Comparison of ENCODE assay signal across 21 cellular contexts in the genomic region with DNA sequence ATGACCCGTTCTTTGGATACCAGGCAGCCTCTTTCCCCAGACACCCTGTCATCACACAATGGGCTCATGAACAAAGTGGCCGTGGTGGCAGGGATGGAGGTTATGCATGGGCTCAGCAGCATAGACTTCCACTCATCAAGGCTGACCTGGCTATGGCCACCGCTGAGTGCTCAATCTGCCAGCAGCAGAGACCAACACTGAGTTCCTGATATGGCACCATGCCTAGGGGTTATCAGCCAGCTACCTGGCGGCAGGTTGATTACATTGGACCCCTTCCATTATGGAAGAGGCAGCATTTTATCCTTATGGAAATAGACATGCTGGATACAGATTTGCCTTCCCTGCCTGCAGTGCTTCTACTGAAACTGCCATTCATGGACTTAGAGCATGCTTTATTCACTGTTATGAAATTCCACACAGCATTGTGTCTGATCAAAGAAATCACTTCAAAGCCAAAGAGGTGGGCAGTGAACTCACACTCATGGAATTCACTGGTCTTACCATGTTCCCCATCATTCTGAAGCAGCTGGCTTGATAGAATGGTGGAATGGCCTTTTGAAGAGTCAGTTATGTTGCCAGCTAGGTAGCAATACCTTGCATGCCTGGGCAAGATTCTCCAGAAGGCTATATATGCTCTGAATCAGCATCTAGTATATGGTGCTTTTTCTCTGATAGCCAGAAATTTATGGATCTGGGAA.
DNase-seq lines count a peak whose midpoint lies in the region; ATAC-seq, FAIRE-seq and TF ChIP-seq lines count a peak whose summit lies in the region.
"Had no signal": no experiment of that assay in that cellular context is flagged by ENCODE, and none has a peak within 500 bp of the region (broad histone marks: within the 10 kb centered on the region; RNA-seq: fewer than 3 reads in every experiment).

No MANE protein-coding gene starts in this region.

- H3K4me1 Mint-ChIP-seq in stimulated activated memory B cell treated with anti-CD40 and anti-IgM and Interleukin-4, amounts not matched to agents 10 μg/mL and 1 μg/mL and 100 μg/mL, for 72 hours, result peaks cover 40% of the 10 kb centered on the region

- peaks cover 53% of the 10 kb centered on the region for H3K36me3 Mint-ChIP-seq in stimulated activated memory B cell treated with anti-CD40 and anti-IgM and Interleukin-4, amounts not matched to agents 10 μg/mL and 1 μg/mL and 100 μg/mL, for 72 hours

- H3K27me3 ChIP-seq in right atrium auricular region, result no peaks in the 10 kb centered on the region

- H3K9me3 ChIP-seq in right atrium auricular region, result no peaks in the 10 kb centered on the region
- H3K9me3 ChIP-seq: Caco-2, SK-N-SH had no signal

- no peaks in the 10 kb centered on the region for H3K36me3 ChIP-seq in right atrium auricular region

- H3K9me3 Mint-ChIP-seq in stimulated activated memory B cell treated with anti-CD40 and anti-IgM and Interleukin-4, amounts not matched to agents 10 μg/mL and 1 μg/mL and 100 μg/mL, for 72 hours, result no peaks in the 10 kb centered on the region
- H3K9me3 Mint-ChIP-seq: CD8-positive, alpha-beta T cell had no signal

- H3K4me3 Mint-ChIP-seq in stimulated activated memory B cell treated with anti-CD40 and anti-IgM and Interleukin-4, amounts not matched to agents 10 μg/mL and 1 μg/mL and 100 μg/mL, for 72 hours, result no peak overlapping the region
- H3K4me3 Mint-ChIP-seq: B cell; CD8-positive, alpha-beta T cell had no signal

- TF ChIP-seq CTCF in D721Med (IDR thresholded peaks at IDR 0.05; ENCODE audit: insufficient read depth, missing control alignments), result no peak
- no peak for TF ChIP-seq CTCF in right atrium auricular region (IDR thresholded peaks at IDR 0.05)

- no peaks in the 10 kb centered on the region for H3K27me3 Mint-ChIP-seq in stimulated activated memory B cell treated with anti-CD40 and anti-IgM and Interleukin-4, amounts not matched to agents 10 μg/mL and 1 μg/mL and 100 μg/mL, for 72 hours
- H3K27me3 Mint-ChIP-seq: B cell had no signal

- FAIRE-seq in D721Med (lab: Jason Lieb, UNC), result no peak
- FAIRE-seq: GM12892, RCC 7860 had no signal

- peak overlapping the region; percentile 46 for H3K27ac Mint-ChIP-seq in stimulated activated memory B cell treated with anti-CD40 and anti-IgM and Interleukin-4, amounts not matched to agents 10 μg/mL and 1 μg/mL and 100 μg/mL, for 72 hours
- H3K27ac Mint-ChIP-seq: CD8-positive, alpha-beta T cell had no signal

- no peak overlapping the region for H3K4me3 ChIP-seq in right atrium auricular region

- no peak for ATAC-seq in stimulated activated memory B cell treated with anti-CD40 and anti-IgM and Interleukin-4, amounts not matched to agents 10 μg/mL and 1 μg/mL and 100 μg/mL, for 72 hours
- ATAC-seq: CD8-positive, alpha-beta T cell had no signal

- no peaks in the 10 kb centered on the region for H3K4me1 ChIP-seq in right atrium auricular region
- H3K4me1 ChIP-seq: Caco-2 had no signal

- DNase-seq in NCI-H2029 treated with DMSO at 0.1 percent for 48 hours (lab: John Stamatoyannopoulos, UW), result peak; percentile 47
- peak; percentile 59 for DNase-seq in SW480 (ENCODE audit: low spot score)
- DNase-seq in cerebellum (ENCODE audit: low spot score), result peak; percentile 69
- DNase-seq in 8988T, result no peak
- DNase-seq in D721Med (ENCODE audit: insufficient read length, low spot score), result no peak
- DNase-seq in right atrium auricular region (ENCODE audit: low spot score), result no peak
- DNase-seq: Caco-2; CD8-positive, alpha-beta T cell; DMS79 treated with DMSO at 0.1 percent for 48 hours; NCI-H1092; NCI-H1417 treated with DMSO at 0.1 percent for 48 hours; NCI-H1694 treated with DMSO at 0.1 percent for 48 hours; NCI-H2171 treated with DMSO at 0.1 percent for 48 hours; NCI-H345; NCI-H510A treated with DMSO at 0.1 percent for 48 hours; SK-N-SH had no signal

- H3K27ac ChIP-seq in right atrium auricular region, result no peak overlapping the region
- H3K27ac ChIP-seq: C4-2B had no signal

Comparison
In these comparisons a context has a peak if more than half of its experiments do, and no peak if none do; other contexts are left out.
1. DNase-seq: peak in NCI-H2029 treated with DMSO at 0.1 percent for 48 hours (single experiment), SW480 (single experiment) and cerebellum (single experiment); none in 8988T (single experiment), D721Med (single experiment) and right atrium auricular region (single experiment).